In the genomic region with DNA sequence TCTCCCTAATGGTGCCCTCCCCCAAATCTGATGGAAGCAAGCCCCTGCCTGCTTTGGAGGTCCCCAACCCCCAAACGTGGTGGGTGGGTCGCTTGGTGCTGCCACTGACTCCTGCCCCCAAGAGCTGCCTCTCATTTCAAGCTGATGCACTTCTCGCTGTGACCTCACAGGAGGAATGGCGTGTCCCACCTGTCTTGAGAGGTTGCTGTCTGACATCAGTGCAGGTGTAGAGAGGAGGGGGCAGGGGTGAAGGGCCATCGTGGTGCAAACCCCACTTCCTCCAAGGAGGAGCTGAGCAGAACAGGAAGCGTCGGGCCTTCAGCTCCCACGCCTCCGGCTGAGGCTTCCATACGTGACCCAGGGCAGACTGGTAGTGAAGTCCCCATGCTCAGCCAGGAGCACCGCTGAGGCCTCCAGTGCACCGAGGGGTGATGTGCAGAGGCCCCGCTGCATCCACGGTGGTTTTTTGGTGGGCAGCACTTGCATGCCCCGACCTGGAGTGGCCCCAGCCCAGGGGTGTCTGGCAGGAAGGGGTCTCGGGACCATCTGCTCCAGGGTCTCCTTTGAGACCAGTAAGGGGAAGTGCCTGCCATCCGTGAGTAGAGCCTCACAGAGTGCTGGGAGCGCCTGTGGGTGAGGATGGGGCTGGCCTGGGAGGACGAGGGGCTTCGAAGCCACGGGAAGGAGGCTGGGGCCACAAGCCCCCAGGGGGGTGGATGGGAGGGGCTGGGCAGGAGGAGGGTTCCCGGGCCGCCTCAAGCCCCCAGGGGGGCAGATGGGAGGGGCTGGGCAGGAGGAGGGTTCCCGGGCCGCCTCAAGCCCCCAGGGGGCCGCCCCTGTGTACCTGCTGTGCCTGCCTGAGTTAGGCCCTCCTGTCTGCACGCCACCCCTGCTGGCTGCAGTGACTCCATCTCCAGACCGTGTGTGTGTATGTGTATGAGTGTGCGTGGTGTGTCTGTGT, we compare ENCODE assay signal across 14 cellular contexts. TPM values are rescaled to one million over a fixed set of nuclear protein-coding genes. Genes with fewer than 3 reads are reported as not detected.
DNase-seq lines count a peak whose midpoint lies in the region; ATAC-seq and TF ChIP-seq lines count a peak whose summit lies in the region.
"Had no signal": no experiment of that assay in that cellular context is flagged by ENCODE, and none has a peak within 500 bp of the region (broad histone marks: within the 10 kb centered on the region; RNA-seq: fewer than 3 reads in every experiment).

No MANE protein-coding gene starts in this region.

- H3K4me1 Mint-ChIP-seq in endodermal cell: no peaks in the 10 kb centered on the region
- peaks cover 2 to 9% of the 10 kb centered on the region in 2 donors for H3K4me1 Mint-ChIP-seq in stimulated activated naive B cell treated with anti-CD40 and anti-IgM and Interleukin-4, amounts not matched to agents 10 μg/mL and 1 μg/mL and 100 μg/mL, for 72 hours
- H3K4me1 Mint-ChIP-seq: brain had no signal

- ATAC-seq in stimulated activated naive B cell treated with anti-CD40 and anti-IgM and Interleukin-4, amounts not matched to agents 10 μg/mL and 1 μg/mL and 100 μg/mL, for 72 hours (replicated peaks): peak in 1 of 2 donors; percentile 33
- ATAC-seq in HG03135 (IDR thresholded peaks at IDR 0.05; ENCODE audit: unreplicated experiment): no peak
- ATAC-seq: PC-3 had no signal

- no peaks in the 10 kb centered on the region for H3K9me3 Mint-ChIP-seq in endodermal cell
- no peaks in the 10 kb centered on the region for H3K9me3 Mint-ChIP-seq in stimulated activated naive B cell treated with anti-CD40 and anti-IgM and Interleukin-4, amounts not matched to agents 10 μg/mL and 1 μg/mL and 100 μg/mL, for 72 hours

- TF ChIP-seq EP300 in Ishikawa (IDR thresholded peaks at IDR 0.05; ENCODE audit: borderline replicate concordance): no peak

- H3K9ac ChIP-seq in endodermal cell (ENCODE audit: extremely low read depth, low read length, poor library complexity, severe bottlenecking): no peak overlapping the region

- no peaks in the 10 kb centered on the region for H3K27me3 ChIP-seq in endodermal cell (ENCODE audit: control insufficient read depth, insufficient read depth, low read length, poor library complexity, severe bottlenecking)
- H3K27me3 ChIP-seq: dorsolateral prefrontal cortex, tibial nerve had no signal

- no peak overlapping the region for H3K27ac ChIP-seq in endodermal cell (ENCODE audit: low read depth, low read length)
- H3K27ac ChIP-seq: dorsolateral prefrontal cortex, tibial nerve had no signal

- no peak for TF ChIP-seq CTCF in endodermal cell (conservative IDR thresholded peaks at IDR 0.05)

- H3K4me3 ChIP-seq in endodermal cell (ENCODE audit: low read length): no peak overlapping the region
- H3K4me3 ChIP-seq: dorsolateral prefrontal cortex, tibial nerve had no signal

- no peaks in the 10 kb centered on the region for H3K9me3 ChIP-seq in endodermal cell (ENCODE audit: control insufficient read depth, low read length)
- H3K9me3 ChIP-seq: tibial nerve had no signal

- H3K36me3 Mint-ChIP-seq in endodermal cell (ENCODE audit: low read depth): peaks cover 51% of the 10 kb centered on the region
- peaks cover 30 to 38% of the 10 kb centered on the region in 2 donors for H3K36me3 Mint-ChIP-seq in stimulated activated naive B cell treated with anti-CD40 and anti-IgM and Interleukin-4, amounts not matched to agents 10 μg/mL and 1 μg/mL and 100 μg/mL, for 72 hours

- H3K36me3 ChIP-seq in endodermal cell (ENCODE audit: control insufficient read depth, insufficient read depth, low read length): peaks cover 59% of the 10 kb centered on the region

- no peaks in the 10 kb centered on the region for H3K4me1 ChIP-seq in endodermal cell (ENCODE audit: control insufficient read depth, insufficient read depth, low read length)
- H3K4me1 ChIP-seq: tibial nerve had no signal

- no peaks in the 10 kb centered on the region for H3K27me3 Mint-ChIP-seq in endodermal cell (ENCODE audit: insufficient read depth)
- H3K27me3 Mint-ChIP-seq in stimulated activated naive B cell treated with anti-CD40 and anti-IgM and Interleukin-4, amounts not matched to agents 10 μg/mL and 1 μg/mL and 100 μg/mL, for 72 hours: no peaks in the 10 kb centered on the region
- H3K27me3 Mint-ChIP-seq: brain had no signal

- DNase-seq in activated effector memory CD4-positive, alpha-beta T cell treated with anti-CD3 and anti-CD28 coated beads, Interleukin-2, amount 50 U/mL, for 16 hours: peak; percentile 55
- DNase-seq in activated effector memory CD4-positive, alpha-beta T cell treated with Interleukin-2 at 50 U/mL for 16 hours: no peak
- DNase-seq in endodermal cell (peak; percentile 43), NCI-H1417 (lab: John Stamatoyannopoulos, UW) (no peak), GM19240 (ENCODE audit: insufficient read length, low spot score) (no peak)
- no peak for DNase-seq in stimulated activated naive B cell treated with anti-CD40 and anti-IgM and Interleukin-4, amounts not matched to agents 10 μg/mL and 1 μg/mL and 100 μg/mL, for 72 hours
- DNase-seq: NCI-H187 treated with DMSO at 0.1 percent for 48 hours, NCI-H524, PC-3 had no signal

- H3K27ac Mint-ChIP-seq in endodermal cell: no peak overlapping the region
- peak overlapping the region; percentile 70 for H3K27ac Mint-ChIP-seq in stimulated activated naive B cell treated with anti-CD40 and anti-IgM and Interleukin-4, amounts not matched to agents 10 μg/mL and 1 μg/mL and 100 μg/mL, for 72 hours
- H3K27ac Mint-ChIP-seq: brain had no signal

- 94 to 96% methylated on average over 7 to 29 of the region's 29 CpGs for WGBS in endodermal cell (ENCODE audit: insufficient coverage in 1 of 2, insufficient read length in 1 of 2), 2 experiments

- no peak overlapping the region for H3K4me3 Mint-ChIP-seq in endodermal cell
- peak overlapping the region in 1 of 2 donors; percentile 9 for H3K4me3 Mint-ChIP-seq in stimulated activated naive B cell treated with anti-CD40 and anti-IgM and Interleukin-4, amounts not matched to agents 10 μg/mL and 1 μg/mL and 100 μg/mL, for 72 hours
- H3K4me3 Mint-ChIP-seq: brain had no signal

- TF ChIP-seq RAD21 in Ishikawa (IDR thresholded peaks at IDR 0.05; ENCODE audit: low read depth): no peak

TF ChIP-seq in Ishikawa, 13 proteins besides CTCF, POLR2A, EP300 and RAD21:
- TF ChIP-seq ZBTB7A (IDR thresholded peaks at IDR 0.05; ENCODE audit: low read depth): 0 out of 2 replicates have a peak, but pooled peaks have one; percentile 33
- no peak for TF ChIP-seq EGR1 (IDR thresholded peaks at IDR 0.05)

RNA-seq across cellular contexts. Expression of a gene that starts 39.8 kb away (rescaled TPM):
- 10 to 100 TPM; 26.7 to 33.5 TPM for total RNA-seq in endodermal cell
- 9.5 TPM for polyA plus RNA-seq in endodermal cell (2013, experiment 1 of 2)
- polyA plus RNA-seq in endodermal cell (2013, experiment 2 of 2): 9.6 TPM

RNA-seq across cellular contexts. Expression of a gene that starts 53.6 kb away (rescaled TPM):
- total RNA-seq in endodermal cell: 10 to 100 TPM; 25.8 to 27.2 TPM
- 23.5 TPM for polyA plus RNA-seq in endodermal cell (2013, experiment 1 of 2)
- polyA plus RNA-seq in endodermal cell (2013, experiment 2 of 2): 24.3 TPM

Comparison
In these comparisons a context has a peak if more than half of its experiments do, and no peak if none do; other contexts are left out.
1. DNase-seq: peak in activated effector memory CD4-positive, alpha-beta T cell treated with anti-CD3 and anti-CD28 coated beads, Interleukin-2, amount 50 U/mL, for 16 hours (single experiment) and endodermal cell (single experiment); none in activated effector memory CD4-positive, alpha-beta T cell treated with Interleukin-2 at 50 U/mL for 16 hours (single experiment), stimulated activated naive B cell treated with anti-CD40 and anti-IgM and Interleukin-4, amounts not matched to agents 10 μg/mL and 1 μg/mL and 100 μg/mL, for 72 hours (single experiment), NCI-H1417 (0 of 3) and GM19240 (single experiment).